ENCODE assay signal across 13 cellular contexts in genomic region chr5:100905259-100905914, GRCh38. TPM values are rescaled to one million over a fixed set of nuclear protein-coding genes. Genes with fewer than 3 reads are reported as not detected.
DNase-seq lines count a peak whose midpoint lies in the region; ATAC-seq and TF ChIP-seq lines count a peak whose summit lies in the region.
"Had no signal": no experiment of that assay in that cellular context is flagged by ENCODE, and none has a peak within 500 bp of the region (broad histone marks: within the 10 kb centered on the region; RNA-seq: fewer than 3 reads in every experiment).

No MANE protein-coding gene starts in this region.

- H3K36me3 Mint-ChIP-seq in CD14-positive monocyte, result no peaks in the 10 kb centered on the region
- no peaks in the 10 kb centered on the region for H3K36me3 Mint-ChIP-seq in T-cell

- peak overlapping the region; percentile 93 for H3K27ac ChIP-seq in effector memory CD4-positive, alpha-beta T cell (ENCODE audit: insufficient read depth, low read length, poor library complexity, severe bottlenecking)

- H3K36me3 ChIP-seq in effector memory CD4-positive, alpha-beta T cell (ENCODE audit: control insufficient read depth, insufficient read depth, low read length), result no peaks in the 10 kb centered on the region
- H3K36me3 ChIP-seq: left lung had no signal

- H3K4me3 Mint-ChIP-seq in CD14-positive monocyte (peak overlapping the region; percentile 0 to 73), T-cell (peak overlapping the region; percentile 86 to 99 (median 88))

- H3K27me3 Mint-ChIP-seq in CD14-positive monocyte (ENCODE audit: low read depth in 3 of 3) (no peaks in the 10 kb centered on the region), T-cell (no peaks in the 10 kb centered on the region)

- no peaks in the 10 kb centered on the region for H3K9me3 ChIP-seq in effector memory CD4-positive, alpha-beta T cell (ENCODE audit: control insufficient read depth, low read length)
- H3K9me3 ChIP-seq: Caco-2, left lung had no signal

- H3K4me1 ChIP-seq in effector memory CD4-positive, alpha-beta T cell (ENCODE audit: control insufficient read depth, insufficient read depth, low read length, poor library complexity, severe bottlenecking), result peaks cover 11% of the 10 kb centered on the region

- H3K4me1 Mint-ChIP-seq in CD14-positive monocyte (peaks cover 30% of the 10 kb centered on the region), T-cell (peaks cover 30 to 44% (median 37%) of the 10 kb centered on the region in 3 donors)

- POLR2A ChIA-PET in T-cell (lab: Charles Lee), result interaction anchor here (0.6 kb wide), 2 partner anchors 8 to 1816 kb away, joined by 6 to 8 read pairs; no protein-coding TSS in a partner anchor

- ATAC-seq in T-cell (replicated peaks in 1 of 4), result no peak
- ATAC-seq in left colon, result no peak
- ATAC-seq in HG03521 (IDR thresholded peaks at IDR 0.05; ENCODE audit: unreplicated experiment), result no peak
- ATAC-seq in GM19328 (IDR thresholded peaks at IDR 0.05; ENCODE audit: unreplicated experiment), result no peak
- ATAC-seq: left lung had no signal

- DNase-seq in CD14-positive monocyte (ENCODE audit: low spot score) (no peak), T-cell (peak in 7 of 34 experiments; percentile 0 to 21 (median 11)), left colon (no peak), DMS 273 (lab: John Stamatoyannopoulos, UW; ENCODE audit: unreplicated experiment) (no peak)
- peak in 1 of 3 donors; percentile 6 for DNase-seq in effector memory CD4-positive, alpha-beta T cell
- DNase-seq: Caco-2, caudate nucleus, foreskin melanocyte, left lung, NCI-H1105 treated with DMSO at 0.1 percent for 48 hours had no signal

- no peaks in the 10 kb centered on the region for H3K9me3 Mint-ChIP-seq in CD14-positive monocyte
- H3K9me3 Mint-ChIP-seq in T-cell, result no peaks in the 10 kb centered on the region

- H3K27me3 ChIP-seq in effector memory CD4-positive, alpha-beta T cell (replicated peaks; ENCODE audit: control insufficient read depth, insufficient read depth, low read length, poor library complexity, severe bottlenecking), result no peaks in the 10 kb centered on the region
- H3K27me3 ChIP-seq: left lung had no signal

- intact Hi-C loops in CD14-positive monocyte (cut with micrococcal nuclease) (loop anchor here in 1 of 2 donors (10.0 kb wide), 1 partner anchor 61 kb away; no protein-coding TSS in a partner anchor), left colon (cut with DNase I, micrococcal nuclease) (no loop called here)

- TF ChIP-seq CTCF in CD14-positive monocyte (IDR thresholded peaks at IDR 0.05) (no peak), GM12875 (IDR thresholded peaks at IDR 0.05; ENCODE audit: borderline replicate concordance, insufficient read depth, low read depth, low read length) (no peak)

- CTCF ChIA-PET in T-cell (lab: Charles Lee), result interaction anchor here (0.6 to 1.0 kb wide), 2 partner anchors 19 to 352 kb away, joined by 4 read pairs; no protein-coding TSS in a partner anchor

- H3K4me3 ChIP-seq in GM12875 (ENCODE audit: low read depth, low read length), result peak overlapping the region; percentile 96
- peak overlapping the region; percentile 24 for H3K4me3 ChIP-seq in effector memory CD4-positive, alpha-beta T cell (ENCODE audit: insufficient read depth, low read depth, low read length, poor library complexity, severe bottlenecking)

- H3K27ac Mint-ChIP-seq in CD14-positive monocyte (no peak overlapping the region), T-cell (peak overlapping the region; percentile 94 to 99)

RNA-seq across cellular contexts. Expression of gene ST8SIA4, which starts 2.3 kb away (rescaled TPM):
- 10 to 100 TPM; 30.7 to 36.4 TPM for polyA plus RNA-seq in CD14-positive monocyte
- total RNA-seq in T-cell (10 to 100 TPM; 27.0 to 36.9 (median 28.8) TPM), left colon (1 to 10 TPM; 2.0 to 6.1 TPM)

Comparison
In these comparisons a context has a peak if more than half of its experiments do, and no peak if none do; other contexts are left out.
1. H3K27ac Mint-ChIP-seq: peak in T-cell (2 of 2); none in CD14-positive monocyte (0 of 7).